Comparison of ENCODE assay signal across 27 cellular contexts in genomic region chr13:89204435-89204834, GRCh38.
"Had no signal": no experiment of that assay in that cellular context is flagged by ENCODE, and none has a peak within 500 bp of the region (broad histone marks: within the 10 kb centered on the region; RNA-seq: fewer than 3 reads in every experiment).

No MANE protein-coding gene starts in this region.

- H3K27me3 ChIP-seq: stomach, suprapubic skin, testis, thyroid gland, tibial artery, tibial nerve, transverse colon, upper lobe of left lung, upper lobe of right lung, uterus, vagina had no signal

- FAIRE-seq: urothelium cell line had no signal

- ATAC-seq: stimulated activated effector memory CD8-positive, alpha-beta T cell treated with anti-CD3 and anti-CD28 coated beads, Interleukin-12 subunit alpha, Interleukin-12 subunit beta, amount 100 ng/mL, for 72 hours; stimulated activated memory B cell treated with anti-CD40 and anti-IgM and Interleukin-4, amounts not matched to agents 10 μg/mL and 1 μg/mL and 100 μg/mL, for 72 hours; stimulated activated naive B cell treated with anti-CD40 and anti-IgM and Interleukin-4, amounts not matched to agents 10 μg/mL and 1 μg/mL and 100 μg/mL, for 72 hours; stimulated activated naive CD8-positive, alpha-beta T cell treated with anti-CD3 and anti-CD28 coated beads, Interleukin-15, amount 100 ng/mL, for 72 hours; stimulated activated naive CD8-positive, alpha-beta T cell treated with anti-CD3 and anti-CD28 coated beads, Interleukin-15, Interleukin-2, amounts not matched to agents 100 U/mL and 50 U/mL, for 24 hours; upper lobe of right lung had no signal

- H3K4me1 ChIP-seq: stomach, suprapubic skin, testis, thyroid gland, tibial artery, tibial nerve, transverse colon, upper lobe of left lung, upper lobe of right lung, uterus, vagina had no signal

- DNase-seq: stimulated activated CD4-positive, alpha-beta T cell treated with anti-CD3 and anti-CD28 coated beads, Interleukin-2, amount 100 ng/mL, for 48 hours; stimulated activated CD4-positive, alpha-beta T cell treated with anti-CD3 and anti-CD28 coated beads, Interleukin-4, amount 100 ng/mL, for 1 hour; stimulated activated CD4-positive, alpha-beta T cell treated with anti-CD3 and anti-CD28 coated beads, Interleukin-4, amount 100 ng/mL, for 24 hours; stimulated activated CD4-positive, alpha-beta T cell treated with anti-CD3 and anti-CD28 coated beads, Interleukin-4, amount 100 ng/mL, for 4 hours; stimulated activated CD8-positive, alpha-beta memory T cell treated with anti-CD3 and anti-CD28 coated beads, Interleukin-4, amount 100 ng/mL, for 48 hours; stimulated activated naive B cell treated with anti-CD40 and anti-IgM and Interleukin-4, amounts not matched to agents 10 μg/mL and 1 μg/mL and 100 μg/mL, for 72 hours; stimulated activated naive CD4-positive, alpha-beta T cell; stimulated activated naive CD4-positive, alpha-beta T cell treated with Interleukin-2 at 50 U/mL for 16 hours; stimulated activated naive CD8-positive, alpha-beta T cell treated with anti-CD3 and anti-CD28 coated beads, Interleukin-15, amount 100 ng/mL, for 72 hours; stimulated activated naive CD8-positive, alpha-beta T cell treated with anti-CD3 and anti-CD28 coated beads, Interleukin-15, Interleukin-2, amounts not matched to agents 100 U/mL and 50 U/mL, for 24 hours; stomach; substantia nigra; testis; thyroid gland; tibial artery; transverse colon; trophoblast cell; upper lobe of left lung; upper lobe of right lung; uterus had no signal

- H3K36me3 ChIP-seq: stomach, suprapubic skin, thoracic aorta, thyroid gland, tibial artery, tibial nerve, transverse colon, upper lobe of left lung, upper lobe of right lung, uterus, vagina had no signal

- H3K4me3 ChIP-seq: stomach, suprapubic skin, testis, thoracic aorta, thyroid gland, tibial artery, tibial nerve, transverse colon, upper lobe of left lung, upper lobe of right lung, uterus, vagina had no signal

- H3K27ac ChIP-seq: stomach, suprapubic skin, testis, thoracic aorta, thyroid gland, tibial artery, tibial nerve, transverse colon, upper lobe of left lung, upper lobe of right lung, uterus, vagina had no signal

- H3K9me3 ChIP-seq: stomach, suprapubic skin, testis, thoracic aorta, thyroid gland, tibial artery, tibial nerve, transverse colon, upper lobe of left lung, upper lobe of right lung, uterus, vagina had no signal
